ENCODE assay signal across 2 cellular contexts in the genomic region with DNA sequence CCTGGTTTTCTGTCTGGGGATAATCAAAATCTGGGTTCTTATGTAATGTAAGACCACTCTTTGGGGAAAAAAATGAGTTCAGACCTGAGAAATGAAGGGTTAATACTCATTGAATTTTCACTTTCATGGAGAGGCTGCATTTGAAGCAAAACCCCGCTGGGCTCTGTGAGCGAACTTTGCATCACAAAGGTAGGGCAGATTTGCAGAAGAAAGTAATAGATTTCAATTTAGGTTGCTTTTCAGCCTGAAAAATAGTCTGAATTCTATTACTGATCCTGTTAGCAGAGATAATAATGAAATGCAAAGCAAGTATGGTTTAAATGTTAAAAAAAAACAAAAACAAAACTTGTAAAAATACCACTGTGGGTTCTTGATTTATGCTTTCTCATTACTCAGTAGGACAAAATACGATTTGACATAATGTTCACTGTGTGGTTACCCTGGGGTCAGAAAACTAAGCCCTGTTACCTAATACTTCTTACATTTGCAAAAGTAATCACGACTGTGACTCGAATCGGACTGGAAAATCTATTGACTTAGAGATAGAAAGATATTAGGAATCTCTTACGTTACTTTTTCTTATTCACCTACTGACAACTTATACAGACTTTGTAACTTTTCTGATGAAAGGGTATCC.
TF ChIP-seq lines count a peak whose summit lies in the region.

No MANE protein-coding gene starts in this region.

TF ChIP-seq in liver, 16 proteins besides CTCF, POLR2A, EP300 and RAD21 (continued from another document):
- TF ChIP-seq FOXA1 (IDR thresholded peaks at IDR 0.05), result no peak

TF ChIP-seq in HepG2, 621 proteins besides CTCF, POLR2A, EP300 and RAD21 (continued from another document):
- TF ChIP-seq GPBP1L1 (CRISPR knock-in tag; IDR thresholded peaks at IDR 0.05), result no peak
- TF ChIP-seq HOXA5 (CRISPR knock-in tag; IDR thresholded peaks at IDR 0.05), result no peak
- TF ChIP-seq ZNF569 (CRISPR knock-in tag; IDR thresholded peaks at IDR 0.05; ENCODE audit: borderline replicate concordance), result no peak
- no peak for TF ChIP-seq ZNF781 (CRISPR knock-in tag; IDR thresholded peaks at IDR 0.05; ENCODE audit: borderline replicate concordance, not compliant biosample characterization)
- TF ChIP-seq BHLHE40 (IDR thresholded peaks at IDR 0.05; ENCODE audit: low read length), result no peak
- TF ChIP-seq MIER3 (CRISPR knock-in tag; IDR thresholded peaks at IDR 0.05; ENCODE audit: borderline replicate concordance), result no peak
- TF ChIP-seq ASH2L (IDR thresholded peaks at IDR 0.05; ENCODE audit: insufficient read length, low read depth, low read length), result no peak
- TF ChIP-seq SP2 (CRISPR knock-in tag; IDR thresholded peaks at IDR 0.05), result no peak
- TF ChIP-seq NFKB2 (CRISPR knock-in tag; IDR thresholded peaks at IDR 0.05; ENCODE audit: borderline replicate concordance), result no peak
- no peak for TF ChIP-seq ZNF775 (CRISPR knock-in tag; IDR thresholded peaks at IDR 0.05; ENCODE audit: borderline replicate concordance)
- no peak for TF ChIP-seq SP1 (IDR thresholded peaks at IDR 0.05)
- TF ChIP-seq SP1 (CRISPR knock-in tag; IDR thresholded peaks at IDR 0.05), result no peak
- TF ChIP-seq MEF2D (CRISPR knock-in tag; IDR thresholded peaks at IDR 0.05), result no peak
- TF ChIP-seq ZUFSP (CRISPR knock-in tag; IDR thresholded peaks at IDR 0.05; ENCODE audit: borderline replicate concordance), result no peak
- no peak for TF ChIP-seq MBNL3 (CRISPR knock-in tag; conservative IDR thresholded peaks at IDR 0.05)
- TF ChIP-seq ZNF614 (CRISPR knock-in tag; IDR thresholded peaks at IDR 0.05; ENCODE audit: borderline replicate concordance), result no peak
